16 cellular contexts compared by ENCODE assay signal in the genomic region with DNA sequence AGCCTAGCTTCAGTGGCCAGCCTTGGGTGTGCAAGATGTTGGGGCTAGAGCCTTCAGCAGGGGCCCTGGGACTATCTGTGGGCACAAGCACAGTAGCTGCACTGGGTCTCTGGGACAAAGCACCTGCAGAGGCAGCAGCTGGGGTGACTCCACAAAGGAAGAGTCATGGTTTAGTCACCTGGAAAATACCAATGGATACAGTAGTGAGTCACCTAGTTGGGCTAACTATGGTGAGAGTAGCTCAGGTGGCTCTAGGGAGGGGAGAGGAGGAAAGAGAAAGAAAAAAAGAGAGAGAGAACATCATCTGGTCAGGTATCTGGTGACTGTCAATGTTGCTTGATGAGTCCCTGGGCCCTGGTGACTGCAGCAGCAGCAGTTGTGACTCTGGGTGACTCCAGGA.
DNase-seq lines count a peak whose midpoint lies in the region; ATAC-seq, FAIRE-seq and TF ChIP-seq lines count a peak whose summit lies in the region.
"Had no signal": no experiment of that assay in that cellular context is flagged by ENCODE, and none has a peak within 500 bp of the region (broad histone marks: within the 10 kb centered on the region; RNA-seq: fewer than 3 reads in every experiment).

No MANE protein-coding gene starts in this region.

- no peaks in the 10 kb centered on the region for H3K9me1 ChIP-seq in keratinocyte (ENCODE audit: control insufficient read depth, extremely low read depth, insufficient read depth, low read length)

- peak overlapping the region; percentile 37 for H3K9ac ChIP-seq in keratinocyte (ENCODE audit: control insufficient read depth, extremely low read depth, insufficient read depth, low read length)

- no TSS peak for BruUV-seq in Calu3 (replicated peaks; lab: Mats Ljungman, UMichigan)

- H3K4me3 ChIP-seq in bronchial epithelial cell (ENCODE audit: low read depth, low read length) (no peak overlapping the region), keratinocyte (ENCODE audit: control insufficient read depth in 2 of 3, extremely low read depth in 1 of 3, insufficient read depth in 2 of 3, low read depth in 1 of 3, low read length in 3 of 3) (no peak overlapping the region)

- no peak overlapping the region for H3K4me3 Mint-ChIP-seq in Calu3 (ENCODE audit: low read depth, unreplicated experiment)

- H3K27ac ChIP-seq in keratinocyte (ENCODE audit: control insufficient read depth, insufficient read depth, low read length) = peak overlapping the region; percentile 61

- H3K9me3 Mint-ChIP-seq in Calu3 (ENCODE audit: low read depth, unreplicated experiment) = no peaks in the 10 kb centered on the region

- peaks cover 20% of the 10 kb centered on the region for H3K4me1 ChIP-seq in keratinocyte (ENCODE audit: control insufficient read depth, extremely low read depth, insufficient read depth, low read length)

- H3K36me3 Mint-ChIP-seq in Calu3 (ENCODE audit: insufficient read depth, unreplicated experiment) = peaks cover 5% of the 10 kb centered on the region

- H3K79me2 ChIP-seq in keratinocyte (ENCODE audit: control insufficient read depth, insufficient read depth, low read length) = no peaks in the 10 kb centered on the region

- H3K9me3 ChIP-seq in keratinocyte (ENCODE audit: control insufficient read depth, low read depth, low read length) = no peaks in the 10 kb centered on the region

- H3K27me3 ChIP-seq in bronchial epithelial cell (ENCODE audit: control insufficient read depth, insufficient read depth, low read length) (no peaks in the 10 kb centered on the region), keratinocyte (ENCODE audit: control insufficient read depth, extremely low read depth, insufficient read depth, low read length) (no peaks in the 10 kb centered on the region)

- H3K36me3 ChIP-seq in bronchial epithelial cell (ENCODE audit: control insufficient read depth, insufficient read depth, low read length) (peaks cover 2% of the 10 kb centered on the region), keratinocyte (ENCODE audit: control insufficient read depth in 2 of 2, extremely low read depth in 1 of 2, insufficient read depth in 2 of 2, low read length in 2 of 2) (no peaks in the 10 kb centered on the region)

- H3K27ac Mint-ChIP-seq in Calu3 (ENCODE audit: unreplicated experiment) = peak overlapping the region; percentile 22

- H2AFZ ChIP-seq in keratinocyte (ENCODE audit: control insufficient read depth, low read length) = no peak overlapping the region

- CTCF ChIA-PET in Calu3 (lab: Charles Lee) = no interaction called here

- dilution Hi-C loops in keratinocyte (cut with MboI; ENCODE audit: extremely low pct_ligation_motif_present, low sequenced_read_pairs) = no loop called here

- H4K20me1 ChIP-seq in keratinocyte (ENCODE audit: control insufficient read depth, extremely low read depth, insufficient read depth, low read length) = no peaks in the 10 kb centered on the region

- TF ChIP-seq CTCF in Calu3 (IDR thresholded peaks at IDR 0.05; ENCODE audit: unreplicated experiment) = no peak
- TF ChIP-seq CTCF in bronchial epithelial cell (IDR thresholded peaks at IDR 0.05; ENCODE audit: insufficient read depth, low read length, severe bottlenecking) = no peak
- no peak for TF ChIP-seq CTCF in keratinocyte (optimal IDR thresholded peaks at IDR 0.05 in 1 of 3, IDR thresholded peaks at IDR 0.05 in 1 of 3, conservative IDR thresholded peaks at IDR 0.05 in 1 of 3; ENCODE audit: extremely low read depth in 1 of 3, insufficient read depth in 2 of 3, low read length in 3 of 3)

- DNase-seq in Calu3 = peak; percentile 7
- DNase-seq in LoVo (ENCODE audit: low spot score) = peak; percentile 4
- DNase-seq in bronchial epithelial cell (ENCODE audit: low read depth) = peak; percentile 88
- peak; percentile 62 for DNase-seq in keratinocyte (ENCODE audit: low read depth, low spot score)
- DNase-seq in left lobe of liver (ENCODE audit: low spot score) = no peak
- DNase-seq in Kasumi-1 (lab: John Stamatoyannopoulos, UW) = no peak
- no peak for DNase-seq in stimulated activated CD4-positive, alpha-beta T cell treated with anti-CD3 and anti-CD28 coated beads, Interleukin-12 subunit alpha, Interleukin-12 subunit beta, amount 100 ng/mL, for 4 hours
- DNase-seq: C1 segment of cervical spinal cord, DMS 273 treated with DMSO at 0.1 percent for 48 hours, H7, NCI-H1436, NCI-H2029 treated with DMSO at 0.1 percent for 48 hours, NCI-H510A, NCI-H774, SHP77 treated with DMSO at 0.1 percent for 48 hours had no signal

- peak; percentile 75 for FAIRE-seq in bronchial epithelial cell (lab: Jason Lieb, UNC)
- peak; percentile 66 for FAIRE-seq in keratinocyte (lab: Jason Lieb, UNC)

- intact Hi-C loops in Calu3 (cut with micrococcal nuclease; ENCODE audit: unreplicated experiment) = loop anchor here (10.0 kb wide), 2 partner anchors 69 to 141 kb away; a partner anchor contains a TSS

- H3K4me2 ChIP-seq in keratinocyte (ENCODE audit: control insufficient read depth, extremely low read depth, insufficient read depth, low read depth, low read length) = peak overlapping the region; percentile 37

- no peaks in the 10 kb centered on the region for H3K27me3 Mint-ChIP-seq in Calu3 (ENCODE audit: unreplicated experiment)

- H3K4me1 Mint-ChIP-seq in Calu3 (ENCODE audit: low read depth, unreplicated experiment) = peaks cover 11% of the 10 kb centered on the region

- ATAC-seq in left lobe of liver = no peak
- no peak for ATAC-seq in GM21360 (IDR thresholded peaks at IDR 0.05; ENCODE audit: unreplicated experiment)

Comparison
In these comparisons a context has a peak if more than half of its experiments do, and no peak if none do; other contexts are left out.
1. DNase-seq: peak in Calu3 (single experiment), LoVo (single experiment), bronchial epithelial cell (single experiment) and keratinocyte (single experiment); none in left lobe of liver (single experiment), Kasumi-1 (0 of 2) and stimulated activated CD4-positive, alpha-beta T cell treated with anti-CD3 and anti-CD28 coated beads, Interleukin-12 subunit alpha, Interleukin-12 subunit beta, amount 100 ng/mL, for 4 hours (single experiment).